Comparison of ENCODE assay signal across 2 cellular contexts in genomic region chr9:72149231-72149975, GRCh38.
A peak's percentile ranks its signal among the peaks of the same experiment; 100 is the strongest.
TF ChIP-seq lines count a peak whose summit lies in the region.

Gene GDA (plus strand): TSS chr9:72149440. CDS start chr9:72149560, 120 bp downstream.

TF ChIP-seq in A549, 52 proteins besides CTCF, POLR2A, EP300 and RAD21 (continued from another document):
- TF ChIP-seq MAX (IDR thresholded peaks at IDR 0.05) = peak; percentile 76

TF ChIP-seq in HepG2, 621 proteins besides CTCF, POLR2A, EP300 and RAD21 (continued from another document and continues in another):
- TF ChIP-seq, protein P1, sequence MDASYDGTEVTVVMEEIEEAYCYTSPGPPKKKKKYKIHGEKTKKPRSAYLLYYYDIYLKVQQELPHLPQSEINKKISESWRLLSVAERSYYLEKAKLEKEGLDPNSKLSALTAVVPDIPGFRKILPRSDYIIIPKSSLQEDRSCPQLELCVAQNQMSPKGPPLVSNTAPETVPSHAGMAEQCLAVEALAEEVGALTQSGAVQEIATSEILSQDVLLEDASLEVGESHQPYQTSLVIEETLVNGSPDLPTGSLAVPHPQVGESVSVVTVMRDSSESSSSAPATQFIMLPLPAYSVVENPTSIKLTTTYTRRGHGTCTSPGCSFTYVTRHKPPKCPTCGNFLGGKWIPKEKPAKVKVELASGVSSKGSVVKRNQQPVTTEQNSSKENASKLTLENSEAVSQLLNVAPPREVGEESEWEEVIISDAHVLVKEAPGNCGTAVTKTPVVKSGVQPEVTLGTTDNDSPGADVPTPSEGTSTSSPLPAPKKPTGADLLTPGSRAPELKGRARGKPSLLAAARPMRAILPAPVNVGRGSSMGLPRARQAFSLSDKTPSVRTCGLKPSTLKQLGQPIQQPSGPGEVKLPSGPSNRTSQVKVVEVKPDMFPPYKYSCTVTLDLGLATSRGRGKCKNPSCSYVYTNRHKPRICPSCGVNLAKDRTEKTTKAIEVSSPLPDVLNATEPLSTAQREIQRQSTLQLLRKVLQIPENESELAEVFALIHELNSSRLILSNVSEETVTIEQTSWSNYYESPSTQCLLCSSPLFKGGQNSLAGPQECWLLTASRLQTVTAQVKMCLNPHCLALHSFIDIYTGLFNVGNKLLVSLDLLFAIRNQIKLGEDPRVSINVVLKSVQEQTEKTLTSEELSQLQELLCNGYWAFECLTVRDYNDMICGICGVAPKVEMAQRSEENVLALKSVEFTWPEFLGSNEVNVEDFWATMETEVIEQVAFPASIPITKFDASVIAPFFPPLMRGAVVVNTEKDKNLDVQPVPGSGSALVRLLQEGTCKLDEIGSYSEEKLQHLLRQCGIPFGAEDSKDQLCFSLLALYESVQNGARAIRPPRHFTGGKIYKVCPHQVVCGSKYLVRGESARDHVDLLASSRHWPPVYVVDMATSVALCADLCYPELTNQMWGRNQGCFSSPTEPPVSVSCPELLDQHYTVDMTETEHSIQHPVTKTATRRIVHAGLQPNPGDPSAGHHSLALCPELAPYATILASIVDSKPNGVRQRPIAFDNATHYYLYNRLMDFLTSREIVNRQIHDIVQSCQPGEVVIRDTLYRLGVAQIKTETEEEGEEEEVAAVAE (CRISPR knock-in tag; IDR thresholded peaks at IDR 0.05; ENCODE audit: borderline replicate concordance) = no peak
- TF ChIP-seq KLF9 (CRISPR knock-in tag; IDR thresholded peaks at IDR 0.05; ENCODE audit: low read depth) = no peak
- peak; percentile 99 for TF ChIP-seq ZNF687 (CRISPR knock-in tag; IDR thresholded peaks at IDR 0.05)
- TF ChIP-seq, protein P2, sequence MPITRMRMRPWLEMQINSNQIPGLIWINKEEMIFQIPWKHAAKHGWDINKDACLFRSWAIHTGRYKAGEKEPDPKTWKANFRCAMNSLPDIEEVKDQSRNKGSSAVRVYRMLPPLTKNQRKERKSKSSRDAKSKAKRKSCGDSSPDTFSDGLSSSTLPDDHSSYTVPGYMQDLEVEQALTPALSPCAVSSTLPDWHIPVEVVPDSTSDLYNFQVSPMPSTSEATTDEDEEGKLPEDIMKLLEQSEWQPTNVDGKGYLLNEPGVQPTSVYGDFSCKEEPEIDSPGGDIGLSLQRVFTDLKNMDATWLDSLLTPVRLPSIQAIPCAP (CRISPR knock-in tag; IDR thresholded peaks at IDR 0.05; ENCODE audit: low read depth) = no peak
- no peak for TF ChIP-seq ZNF33B (CRISPR knock-in tag; IDR thresholded peaks at IDR 0.05)
- no peak for TF ChIP-seq MBNL3 (CRISPR knock-in tag; conservative IDR thresholded peaks at IDR 0.05)
- TF ChIP-seq ATF5 (CRISPR knock-in tag; IDR thresholded peaks at IDR 0.05; ENCODE audit: low read depth) = no peak
- no peak for TF ChIP-seq SIN3B (IDR thresholded peaks at IDR 0.05; ENCODE audit: low read length)
- TF ChIP-seq ZBTB42 (CRISPR knock-in tag; IDR thresholded peaks at IDR 0.05) = 0 out of 2 replicates have a peak, but pooled peaks have one; percentile 35
- TF ChIP-seq ZNF468 (CRISPR knock-in tag; IDR thresholded peaks at IDR 0.05) = 0 out of 2 replicates have a peak, but pooled peaks have one; percentile 62
- no peak for TF ChIP-seq THRA (CRISPR knock-in tag; IDR thresholded peaks at IDR 0.05; ENCODE audit: borderline replicate concordance)
- no peak for TF ChIP-seq SP1 (IDR thresholded peaks at IDR 0.05)
- TF ChIP-seq SP1 (CRISPR knock-in tag; IDR thresholded peaks at IDR 0.05) = no peak
- no peak for TF ChIP-seq NFRKB (IDR thresholded peaks at IDR 0.05)
- no peak for TF ChIP-seq ZNF275 (CRISPR knock-in tag; IDR thresholded peaks at IDR 0.05; ENCODE audit: borderline replicate concordance)
- peak; percentile 76 for TF ChIP-seq MAX (IDR thresholded peaks at IDR 0.05)
- TF ChIP-seq, protein P3, sequence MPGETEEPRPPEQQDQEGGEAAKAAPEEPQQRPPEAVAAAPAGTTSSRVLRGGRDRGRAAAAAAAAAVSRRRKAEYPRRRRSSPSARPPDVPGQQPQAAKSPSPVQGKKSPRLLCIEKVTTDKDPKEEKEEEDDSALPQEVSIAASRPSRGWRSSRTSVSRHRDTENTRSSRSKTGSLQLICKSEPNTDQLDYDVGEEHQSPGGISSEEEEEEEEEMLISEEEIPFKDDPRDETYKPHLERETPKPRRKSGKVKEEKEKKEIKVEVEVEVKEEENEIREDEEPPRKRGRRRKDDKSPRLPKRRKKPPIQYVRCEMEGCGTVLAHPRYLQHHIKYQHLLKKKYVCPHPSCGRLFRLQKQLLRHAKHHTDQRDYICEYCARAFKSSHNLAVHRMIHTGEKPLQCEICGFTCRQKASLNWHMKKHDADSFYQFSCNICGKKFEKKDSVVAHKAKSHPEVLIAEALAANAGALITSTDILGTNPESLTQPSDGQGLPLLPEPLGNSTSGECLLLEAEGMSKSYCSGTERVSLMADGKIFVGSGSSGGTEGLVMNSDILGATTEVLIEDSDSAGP (CRISPR knock-in tag; IDR thresholded peaks at IDR 0.05; ENCODE audit: borderline replicate concordance) = peak; percentile 82
- peak; percentile 78; the same call in 1 of the 2 replicates for TF ChIP-seq ZNF567 (CRISPR knock-in tag; IDR thresholded peaks at IDR 0.05; ENCODE audit: borderline replicate concordance)
- TF ChIP-seq POLR2AphosphoS2 (IDR thresholded peaks at IDR 0.05; ENCODE audit: low read depth, low read length) = no peak
- TF ChIP-seq RORA (CRISPR knock-in tag; IDR thresholded peaks at IDR 0.05) = no peak
- no peak for TF ChIP-seq RELA (CRISPR knock-in tag; IDR thresholded peaks at IDR 0.05)
- TF ChIP-seq ZNF570 (CRISPR knock-in tag; IDR thresholded peaks at IDR 0.05; ENCODE audit: borderline replicate concordance) = no peak
- no peak; the same call in 1 of the 2 replicates for TF ChIP-seq DNMT1 (CRISPR knock-in tag; IDR thresholded peaks at IDR 0.05)
- no peak for TF ChIP-seq MED8 (CRISPR knock-in tag; IDR thresholded peaks at IDR 0.05; ENCODE audit: insufficient replicate concordance)
- no peak for TF ChIP-seq TBX3 (IDR thresholded peaks at IDR 0.05; ENCODE audit: borderline replicate concordance)
- 0 out of 2 replicates have a peak, but pooled peaks have one; percentile 71 for TF ChIP-seq NFE2L1 (CRISPR knock-in tag; IDR thresholded peaks at IDR 0.05; ENCODE audit: borderline replicate concordance)
- TF ChIP-seq ZNF264 (CRISPR knock-in tag; IDR thresholded peaks at IDR 0.05) = 0 out of 2 replicates have a peak, but pooled peaks have one; percentile 24
- TF ChIP-seq ZNF83 (CRISPR knock-in tag; IDR thresholded peaks at IDR 0.05; ENCODE audit: borderline replicate concordance) = 0 out of 2 replicates have a peak, but pooled peaks have one; percentile 46
- TF ChIP-seq GLI4 (CRISPR knock-in tag; IDR thresholded peaks at IDR 0.05; ENCODE audit: borderline replicate concordance) = peak; percentile 66; the same call in 1 of the 2 replicates
- TF ChIP-seq CBX1 (IDR thresholded peaks at IDR 0.05; ENCODE audit: low read depth) = no peak
- TF ChIP-seq THAP9 (CRISPR knock-in tag; IDR thresholded peaks at IDR 0.05; ENCODE audit: borderline replicate concordance) = peak; percentile 69; the same call in 1 of the 2 replicates
- TF ChIP-seq SRSF9 (IDR thresholded peaks at IDR 0.05; ENCODE audit: borderline replicate concordance, insufficient read depth, low read depth, low read length, poor library complexity, severe bottlenecking) = no peak
- TF ChIP-seq GABPB1 (CRISPR knock-in tag; IDR thresholded peaks at IDR 0.05) = peak; percentile 59; the same call in 1 of the 2 replicates
- 0 out of 2 replicates have a peak, but pooled peaks have one; percentile 59 for TF ChIP-seq MZF1 (CRISPR knock-in tag; IDR thresholded peaks at IDR 0.05; ENCODE audit: borderline replicate concordance)
- TF ChIP-seq ZSCAN9 (CRISPR knock-in tag; IDR thresholded peaks at IDR 0.05; ENCODE audit: borderline replicate concordance) = no peak
- peak; percentile 78; the same call in 1 of the 2 replicates for TF ChIP-seq ZNF230 (CRISPR knock-in tag; IDR thresholded peaks at IDR 0.05)
- no peak for TF ChIP-seq ZNF678 (CRISPR knock-in tag; IDR thresholded peaks at IDR 0.05)
- peak; percentile 47; the same call in 1 of the 2 replicates for TF ChIP-seq KMT2B (CRISPR knock-in tag; IDR thresholded peaks at IDR 0.05)
- no peak for TF ChIP-seq RFX1 (IDR thresholded peaks at IDR 0.05)
- TF ChIP-seq ZNF263 (CRISPR knock-in tag; IDR thresholded peaks at IDR 0.05) = no peak
- TF ChIP-seq ZNF383 (CRISPR knock-in tag; IDR thresholded peaks at IDR 0.05; ENCODE audit: borderline replicate concordance) = no peak
- TF ChIP-seq, protein P4, sequence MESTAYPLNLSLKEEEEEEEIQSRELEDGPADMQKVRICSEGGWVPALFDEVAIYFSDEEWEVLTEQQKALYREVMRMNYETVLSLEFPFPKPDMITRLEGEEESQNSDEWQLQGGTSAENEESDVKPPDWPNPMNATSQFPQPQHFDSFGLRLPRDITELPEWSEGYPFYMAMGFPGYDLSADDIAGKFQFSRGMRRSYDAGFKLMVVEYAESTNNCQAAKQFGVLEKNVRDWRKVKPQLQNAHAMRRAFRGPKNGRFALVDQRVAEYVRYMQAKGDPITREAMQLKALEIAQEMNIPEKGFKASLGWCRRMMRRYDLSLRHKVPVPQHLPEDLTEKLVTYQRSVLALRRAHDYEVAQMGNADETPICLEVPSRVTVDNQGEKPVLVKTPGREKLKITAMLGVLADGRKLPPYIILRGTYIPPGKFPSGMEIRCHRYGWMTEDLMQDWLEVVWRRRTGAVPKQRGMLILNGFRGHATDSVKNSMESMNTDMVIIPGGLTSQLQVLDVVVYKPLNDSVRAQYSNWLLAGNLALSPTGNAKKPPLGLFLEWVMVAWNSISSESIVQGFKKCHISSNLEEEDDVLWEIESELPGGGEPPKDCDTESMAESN (CRISPR knock-in tag; conservative IDR thresholded peaks at IDR 0.05) = no peak; the same call in 1 of the 2 replicates
